Comparison of ENCODE assay signal across 8 cellular contexts in the genomic region with DNA sequence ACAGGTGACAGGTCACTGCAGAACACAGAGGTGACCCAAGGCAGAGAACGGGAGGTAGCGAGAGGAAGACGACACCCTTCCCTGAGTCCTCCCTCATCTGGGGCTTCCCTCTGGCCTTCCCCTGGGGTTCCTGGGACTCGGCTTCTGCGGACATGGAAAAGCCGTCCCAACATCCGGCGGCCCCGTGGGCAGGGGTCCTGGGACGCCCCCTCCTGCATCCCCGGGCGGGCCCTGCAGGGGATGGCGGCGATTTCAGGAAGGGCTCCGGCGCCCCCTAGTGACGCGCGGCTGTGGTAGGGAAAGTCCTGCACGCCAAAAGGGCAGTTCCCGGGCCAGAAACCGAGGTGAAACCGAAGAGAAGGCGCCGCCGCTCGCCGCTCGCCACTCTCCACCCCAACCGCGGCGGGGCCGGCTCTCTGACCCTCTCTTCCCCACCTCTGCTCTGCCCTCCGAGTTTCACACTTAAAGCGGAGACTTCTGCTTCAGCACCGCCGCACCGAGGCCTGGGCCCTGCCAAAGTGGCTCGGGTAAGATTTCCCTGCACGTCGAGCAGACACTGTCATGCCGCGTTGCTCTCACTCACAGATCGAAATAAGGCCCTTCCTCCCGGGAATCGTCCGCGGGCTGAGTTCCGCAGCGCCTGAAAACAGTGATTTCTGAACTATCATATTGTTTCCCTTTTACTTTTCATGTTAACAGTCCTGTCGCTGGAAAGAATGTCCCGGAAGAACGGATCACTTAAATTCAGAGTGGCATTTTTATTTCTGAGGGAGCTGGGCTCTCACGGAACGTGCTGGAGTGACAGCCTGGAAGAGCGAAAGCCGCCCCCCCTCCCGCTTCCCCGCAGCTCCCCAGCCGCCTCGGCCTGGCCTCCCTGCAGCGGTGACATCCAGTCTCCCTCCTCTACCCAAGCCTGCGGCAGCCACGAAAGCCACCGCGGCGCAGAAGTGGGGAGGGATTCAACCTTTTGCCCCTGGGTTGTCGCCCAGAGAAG.
DNase-seq lines count a peak whose midpoint lies in the region; ATAC-seq and TF ChIP-seq lines count a peak whose summit lies in the region.

No MANE protein-coding gene starts in this region.

- no peaks in the 10 kb centered on the region for H3K36me3 Mint-ChIP-seq in chondrocyte (ENCODE audit: low read depth)

- peak overlapping the region; percentile 79 for H3K4me3 Mint-ChIP-seq in chondrocyte (ENCODE audit: unreplicated experiment)

- no peaks in the 10 kb centered on the region for H3K9me3 Mint-ChIP-seq in chondrocyte (ENCODE audit: low read depth)

- H3K27me3 Mint-ChIP-seq in chondrocyte (ENCODE audit: low read depth), result no peaks in the 10 kb centered on the region

- ATAC-seq in HG02642 (IDR thresholded peaks at IDR 0.05; ENCODE audit: poor library complexity, unreplicated experiment), result peak; percentile 76
- peak; percentile 15 to 53 for ATAC-seq in activated CD4-positive, CD25-positive, alpha-beta regulatory T cell treated with anti-CD3 and anti-CD28 coated beads, Interleukin-2, amount 50 U/mL, for 24 hours

- DNase-seq in NCI-H2081 (lab: John Stamatoyannopoulos, UW) (peak; percentile 71), NCI-H2081 treated with DMSO at 0.1 percent for 48 hours (lab: John Stamatoyannopoulos, UW) (no peak), NCI-H1092 treated with DMSO at 0.1 percent for 48 hours (lab: John Stamatoyannopoulos, UW) (peak; percentile 81), chondrocyte (ENCODE audit: low spot score) (no peak), kidney tubule cell (ENCODE audit: low spot score) (peak; percentile 68)
- DNase-seq in stimulated activated CD4-positive, alpha-beta T cell treated with anti-CD3 and anti-CD28 coated beads, Interleukin-1b, Interleukin-23, amount 100 ng/mL, for 1 hour (ENCODE audit: low read depth in 2 of 2), result peak; percentile 11 to 53

- H3K27ac Mint-ChIP-seq in chondrocyte (ENCODE audit: unreplicated experiment), result peak overlapping the region; percentile 97

- peak; percentile 100 for TF ChIP-seq CTCF in chondrocyte (IDR thresholded peaks at IDR 0.05)

- H3K4me1 Mint-ChIP-seq in chondrocyte (ENCODE audit: low read depth), result peaks cover 9% of the 10 kb centered on the region

Comparison
In these comparisons a context has a peak if more than half of its experiments do, and no peak if none do; other contexts are left out.
1. DNase-seq: peak in NCI-H2081 (2 of 2), NCI-H1092 treated with DMSO at 0.1 percent for 48 hours (single experiment), kidney tubule cell (single experiment) and stimulated activated CD4-positive, alpha-beta T cell treated with anti-CD3 and anti-CD28 coated beads, Interleukin-1b, Interleukin-23, amount 100 ng/mL, for 1 hour (2 of 2); none in NCI-H2081 treated with DMSO at 0.1 percent for 48 hours (single experiment) and chondrocyte (single experiment).